Comparison of ENCODE assay signal across 9 cellular contexts in genomic region chr20:19786311-19786710, GRCh38. TPM values are rescaled to one million over a fixed set of nuclear protein-coding genes. Genes with fewer than 3 reads are reported as not detected.
DNase-seq lines count a peak whose midpoint lies in the region; ATAC-seq, FAIRE-seq and TF ChIP-seq lines count a peak whose summit lies in the region.
"Had no signal": no experiment of that assay in that cellular context is flagged by ENCODE, and none has a peak within 500 bp of the region (broad histone marks: within the 10 kb centered on the region; RNA-seq: fewer than 3 reads in every experiment).

No MANE protein-coding gene starts in this region.

- H3K36me3 ChIP-seq in bronchial epithelial cell (ENCODE audit: control insufficient read depth, insufficient read depth, low read length) (no peaks in the 10 kb centered on the region), lower lobe of right lung (no peaks in the 10 kb centered on the region)

- TF ChIP-seq POLR2A in GM18505 (IDR thresholded peaks at IDR 0.05; ENCODE audit: borderline replicate concordance, extremely low read depth, insufficient read depth, insufficient read length) = no peak

- peaks cover 7% of the 10 kb centered on the region for H3K4me1 Mint-ChIP-seq in T-helper 17 cell
- H3K4me1 Mint-ChIP-seq: central memory CD8-positive, alpha-beta T cell had no signal

- no peaks in the 10 kb centered on the region for H3K36me3 Mint-ChIP-seq in T-helper 17 cell (ENCODE audit: low read depth)

- TF ChIP-seq CTCF in AG09319 (IDR thresholded peaks at IDR 0.05; ENCODE audit: low read depth, low read length) = no peak
- no peak for TF ChIP-seq CTCF in bronchial epithelial cell (IDR thresholded peaks at IDR 0.05; ENCODE audit: insufficient read depth, low read length, severe bottlenecking)
- TF ChIP-seq CTCF in lower lobe of right lung (IDR thresholded peaks at IDR 0.05) = no peak

- no peak for FAIRE-seq in bronchial epithelial cell (lab: Jason Lieb, UNC)

- peak overlapping the region; percentile 61 for H3K27ac ChIP-seq in lower lobe of right lung

- H3K27me3 Mint-ChIP-seq in T-helper 17 cell = peaks cover 39% of the 10 kb centered on the region

- DNase-seq in AG09319 (ENCODE audit: extremely low read depth, low read depth) (peak; percentile 91), NCI-H1694 (lab: John Stamatoyannopoulos, UW) (peak; percentile 77), bronchial epithelial cell (ENCODE audit: low read depth) (peak; percentile 71), lower lobe of right lung (no peak), T-helper 17 cell (no peak)
- no peak for DNase-seq in activated CD8-positive, alpha-beta memory T cell treated with anti-CD3 and anti-CD28 coated beads, Interleukin-2, amount 50 U/mL, for 48 hours

- H3K4me3 ChIP-seq in bronchial epithelial cell (ENCODE audit: low read depth, low read length) (no peak overlapping the region), lower lobe of right lung (no peak overlapping the region)

- H3K4me1 ChIP-seq in lower lobe of right lung = peaks cover 41% of the 10 kb centered on the region

- H3K27ac Mint-ChIP-seq in T-helper 17 cell = no peak overlapping the region

- H3K27me3 ChIP-seq in bronchial epithelial cell (ENCODE audit: control insufficient read depth, insufficient read depth, low read length) (no peaks in the 10 kb centered on the region), lower lobe of right lung (ENCODE audit: low read depth) (no peaks in the 10 kb centered on the region)

- H3K9me3 ChIP-seq in lower lobe of right lung (no peaks in the 10 kb centered on the region), T-helper 17 cell (ENCODE audit: control insufficient read depth, low read length, poor library complexity, severe bottlenecking) (no peaks in the 10 kb centered on the region)

- intact Hi-C loops in lower lobe of right lung (cut with DNase I) = loop anchor here (10.0 kb wide), 1 partner anchor 188 kb away; no protein-coding TSS in a partner anchor

- no peak overlapping the region for H3K4me3 Mint-ChIP-seq in T-helper 17 cell
- H3K4me3 Mint-ChIP-seq: central memory CD8-positive, alpha-beta T cell had no signal

- ATAC-seq in lower lobe of right lung = peak; percentile 19 to 49
- no peak for ATAC-seq in GM18505 (IDR thresholded peaks at IDR 0.05; ENCODE audit: unreplicated experiment)
- ATAC-seq in T-helper 17 cell = no peak
- no peak for ATAC-seq in HG03045 (IDR thresholded peaks at IDR 0.05; ENCODE audit: unreplicated experiment)

RNA-seq across cellular contexts. Expression of gene RIN2, which starts 28.3 kb away (rescaled TPM):
- 41.1 and 45.8 TPM in 2 replicates for total RNA-seq in bronchial epithelial cell
- total RNA-seq in lower lobe of right lung = 101 TPM
- total RNA-seq in T-helper 17 cell = 1 to 10 TPM; 1.0 to 1.2 TPM

Comparison
In these comparisons a context has a peak if more than half of its experiments do, and no peak if none do; other contexts are left out.
1. DNase-seq: peak in AG09319 (single experiment), NCI-H1694 (single experiment) and bronchial epithelial cell (single experiment); none in lower lobe of right lung (single experiment), activated CD8-positive, alpha-beta memory T cell treated with anti-CD3 and anti-CD28 coated beads, Interleukin-2, amount 50 U/mL, for 48 hours (single experiment) and T-helper 17 cell (0 of 3).
2. ATAC-seq: peak in lower lobe of right lung (2 of 2); none in GM18505 (single experiment), T-helper 17 cell (single experiment) and HG03045 (single experiment).
3. RNA of gene RIN2, which starts 28.3 kb away (total RNA-seq): 101 TPM in lower lobe of right lung (single experiment) and 41.1 to 45.8 TPM in bronchial epithelial cell; 1.0 to 1.2 TPM in T-helper 17 cell; every median in the first group is over 10 times any median in the second.